Comparison of ENCODE assay signal across 15 cellular contexts in genomic region chr7:124515431-124515830, GRCh38.
DNase-seq lines count a peak whose midpoint lies in the region; ATAC-seq and TF ChIP-seq lines count a peak whose summit lies in the region.
"Had no signal": no experiment of that assay in that cellular context is flagged by ENCODE, and none has a peak within 500 bp of the region (broad histone marks: within the 10 kb centered on the region; RNA-seq: fewer than 3 reads in every experiment).

No MANE protein-coding gene starts in this region.

- H2BK12ac ChIP-seq in neuronal stem cell (ENCODE audit: low read length), result no peak overlapping the region

- H3K36me3 ChIP-seq in PC-9 (ENCODE audit: low read depth) (no peaks in the 10 kb centered on the region), neuronal stem cell (replicated peaks in 1 of 2; ENCODE audit: control insufficient read depth in 2 of 2, insufficient read depth in 2 of 2, low read length in 2 of 2) (no peaks in the 10 kb centered on the region)

- no peak overlapping the region for H3K4me3 ChIP-seq in PC-9
- no peak overlapping the region for H3K4me3 ChIP-seq in neuronal stem cell (ENCODE audit: low read length in 2 of 2)

- no peak overlapping the region for H2BK15ac ChIP-seq in neuronal stem cell (ENCODE audit: low read length)

- no peak overlapping the region for H4K91ac ChIP-seq in neuronal stem cell (ENCODE audit: low read depth, low read length, poor library complexity)

- H2BK120ac ChIP-seq in neuronal stem cell (ENCODE audit: low read depth, low read length), result no peak overlapping the region

- POLR2A ChIA-PET in PC-9 (lab: Charles Lee; ENCODE audit: unreplicated experiment), result no interaction called here

- TF ChIP-seq CTCF in PC-9 (conservative IDR thresholded peaks at IDR 0.05), result no peak

- H3K9me3 ChIP-seq in PC-9 (ENCODE audit: insufficient read depth, low read depth) (no peaks in the 10 kb centered on the region), neuronal stem cell (replicated peaks in 1 of 2; ENCODE audit: control insufficient read depth in 2 of 2, insufficient read depth in 1 of 2, low read depth in 1 of 2, low read length in 2 of 2) (peaks cover 2% of the 10 kb centered on the region in 2 donors)

- no peak overlapping the region for H4K8ac ChIP-seq in neuronal stem cell (ENCODE audit: low read depth, low read length)

- H2AFZ ChIP-seq in PC-9 (0 out of 2 replicates have a peak overlapping the region, but pooled peaks have one; percentile 8), neuronal stem cell (ENCODE audit: low read length) (peak overlapping the region; percentile 64)

- CTCF ChIA-PET in PC-9 (lab: Charles Lee), result no interaction called here

- H3K9me2 ChIP-seq in PC-9 (ENCODE audit: insufficient read depth), result no peaks in the 10 kb centered on the region

- ATAC-seq in HG02588 (IDR thresholded peaks at IDR 0.05; ENCODE audit: unreplicated experiment) (no peak), HG02642 (IDR thresholded peaks at IDR 0.05; ENCODE audit: poor library complexity, unreplicated experiment) (no peak)

- no peaks in the 10 kb centered on the region for H4K20me1 ChIP-seq in PC-9 (ENCODE audit: insufficient read depth)

- no peak overlapping the region for H2AK5ac ChIP-seq in neuronal stem cell (ENCODE audit: low read depth, low read length)

- no peak overlapping the region for H3K4me2 ChIP-seq in PC-9
- H3K4me2 ChIP-seq in neuronal stem cell (ENCODE audit: insufficient read depth, low read length, poor library complexity, severe bottlenecking), result no peak overlapping the region

- H3K79me2 ChIP-seq in PC-9 (ENCODE audit: low read depth), result no peaks in the 10 kb centered on the region

- no peak overlapping the region for H3K27ac ChIP-seq in PC-9
- H3K27ac ChIP-seq in neuronal stem cell (replicated peaks; ENCODE audit: low read length), result no peak overlapping the region
- H3K27ac ChIP-seq: HL-60 had no signal

- H3K23ac ChIP-seq in neuronal stem cell (ENCODE audit: low read depth, low read length, poor library complexity), result no peak overlapping the region

- intact Hi-C loops in PC-9 (cut with micrococcal nuclease; ENCODE audit: unreplicated experiment), result no loop called here

- no peak overlapping the region for H2BK5ac ChIP-seq in neuronal stem cell (ENCODE audit: low read length)

- H3F3A ChIP-seq in PC-9 (ENCODE audit: insufficient read depth, low read depth), result no peaks in the 10 kb centered on the region

- no peak overlapping the region for H3K9ac ChIP-seq in neuronal stem cell (ENCODE audit: low read depth, low read length, poor library complexity)

- no peak overlapping the region for H3K14ac ChIP-seq in neuronal stem cell (ENCODE audit: low read length)

- H3K4ac ChIP-seq in neuronal stem cell (ENCODE audit: low read length), result no peak overlapping the region

- no peaks in the 10 kb centered on the region for H3K79me1 ChIP-seq in neuronal stem cell (ENCODE audit: low read depth, low read length)

- H3K27me3 ChIP-seq in PC-9 (ENCODE audit: insufficient read depth, low read depth) (no peaks in the 10 kb centered on the region), neuronal stem cell (ENCODE audit: control insufficient read depth in 3 of 3, insufficient read depth in 3 of 3, low read depth in 1 of 3, low read length in 3 of 3) (no peaks in the 10 kb centered on the region)

- DNase-seq in PC-9 (no peak), globus pallidus (ENCODE audit: low spot score) (peak; percentile 24), neuronal stem cell (ENCODE audit: low spot score) (no peak), superior temporal gyrus (ENCODE audit: extremely low spot score) (peak; percentile 29), SIG-M5 (lab: John Stamatoyannopoulos, UW) (no peak)
- DNase-seq: ACHN; C1 segment of cervical spinal cord; Calu3; CD4-positive, alpha-beta T cell; DMS 273 treated with DMSO at 0.1 percent for 48 hours; GOT3; H9 had no signal

- H3K4me1 ChIP-seq in PC-9 (replicated peaks; ENCODE audit: insufficient read depth), result no peaks in the 10 kb centered on the region
- no peaks in the 10 kb centered on the region for H3K4me1 ChIP-seq in neuronal stem cell (ENCODE audit: control insufficient read depth in 2 of 2, insufficient read depth in 1 of 2, low read depth in 1 of 2, low read length in 2 of 2)

- H3K18ac ChIP-seq in neuronal stem cell (ENCODE audit: low read length), result no peak overlapping the region

- no CpG with 5 or more reads among the region's 3 CpGs for WGBS in neuronal stem cell (ENCODE audit: extremely low coverage in 2 of 2, insufficient read length in 2 of 2, insufficient replicate concordance in 1 of 2), 2 donors

- no TSS peak for BruUV-seq in PC-9 (replicated peaks; lab: Mats Ljungman, UMichigan)

Comparison
In these comparisons a context has a peak if more than half of its experiments do, and no peak if none do; other contexts are left out.
1. DNase-seq: peak in globus pallidus (single experiment) and superior temporal gyrus (single experiment); none in PC-9 (0 of 2), neuronal stem cell (single experiment) and SIG-M5 (single experiment).